In genomic region chr1:42966688-42967609, GRCh38 we compare ENCODE assay signal across 8 cellular contexts. TPM values are rescaled to one million over a fixed set of nuclear protein-coding genes. Genes with fewer than 3 reads are reported as not detected.
DNase-seq lines count a peak whose midpoint lies in the region; ATAC-seq and TF ChIP-seq lines count a peak whose summit lies in the region.

No MANE protein-coding gene starts in this region.

- H3K79me2 ChIP-seq in ACC112 (ENCODE audit: control insufficient read depth, insufficient read depth, low read length, unreplicated experiment): no peaks in the 10 kb centered on the region

- H3K4me3 ChIP-seq in ACC112 (ENCODE audit: low read depth, low read length) (no peak overlapping the region), HEK293 (ENCODE audit: low read depth, low read length) (no peak overlapping the region), prostate gland (no peak overlapping the region)

- H3K27ac ChIP-seq in ACC112 (ENCODE audit: low read depth, low read length): peak overlapping the region; percentile 36; the same call in 1 of the 2 replicates
- no peak overlapping the region for H3K27ac ChIP-seq in HEK293 (ENCODE audit: extremely low read depth, low read depth, low read length)
- H3K27ac ChIP-seq in epithelial cell of prostate: peak overlapping the region; percentile 93
- no peak overlapping the region for H3K27ac ChIP-seq in prostate gland

- H3K9me3 ChIP-seq in HEK293 (ENCODE audit: control insufficient read depth, insufficient read depth, low read depth, low read length): no peaks in the 10 kb centered on the region
- H3K9me3 ChIP-seq in prostate gland: no peaks in the 10 kb centered on the region

- ATAC-seq in Right ventricle myocardium superior (ENCODE audit: poor library complexity) (no peak), HG02970 (IDR thresholded peaks at IDR 0.05; ENCODE audit: low FRiP score, unreplicated experiment) (no peak)

- POLR2A ChIA-PET in HEK293 (lab: Yijun Ruan, JAX): interaction anchor here (0.7 kb wide), 2 partner anchors 8 to 19 kb away, joined by 4 read pairs; no protein-coding TSS in a partner anchor

- no peaks in the 10 kb centered on the region for H3K27me3 ChIP-seq in ACC112 (ENCODE audit: insufficient read depth, low read length)
- H3K27me3 ChIP-seq in prostate gland (replicated peaks; ENCODE audit: insufficient read depth): no peaks in the 10 kb centered on the region

- 48% methylated on average over 10 of the region's 10 CpGs for WGBS in prostate gland

- peaks cover 29% of the 10 kb centered on the region for H3K4me1 ChIP-seq in ACC112 (ENCODE audit: control insufficient read depth, insufficient read depth, low read length, unreplicated experiment)
- peaks cover 6% of the 10 kb centered on the region; the same call in 1 of the 2 replicates for H3K4me1 ChIP-seq in HEK293 (ENCODE audit: control insufficient read depth, insufficient read depth, low read length)
- no peaks in the 10 kb centered on the region for H3K4me1 ChIP-seq in prostate gland (replicated peaks)

- TF ChIP-seq POLR2A in prostate gland (IDR thresholded peaks at IDR 0.05): peak; percentile 50

- CTCF ChIA-PET in HEK293 (lab: Yijun Ruan, JAX): interaction anchor here (0.7 to 1.2 kb wide), 2 partner anchors 45 to 110 kb away, joined by 3 to 5 read pairs; no protein-coding TSS in a partner anchor

- intact Hi-C loops in prostate gland (cut with DNase I): no loop called here
- intact Hi-C loops in Right ventricle myocardium superior (cut with DNase I): no loop called here

- H3K36me3 ChIP-seq in ACC112 (ENCODE audit: insufficient read depth, low read length): no peaks in the 10 kb centered on the region
- H3K36me3 ChIP-seq in HEK293 (ENCODE audit: control insufficient read depth in 2 of 2, insufficient read depth in 1 of 2, low read length in 2 of 2): no peaks in the 10 kb centered on the region
- no peaks in the 10 kb centered on the region for H3K36me3 ChIP-seq in prostate gland

- DNase-seq in NOMO-1 (lab: John Stamatoyannopoulos, UW; ENCODE audit: unreplicated experiment in 2 of 2) (peak; percentile 53 to 61), epithelial cell of prostate (ENCODE audit: low read depth, low spot score) (peak; percentile 95), prostate gland (ENCODE audit: low spot score) (peak; percentile 81), Right ventricle myocardium superior (no peak), NCI-H524 treated with DMSO at 0.1 percent for 48 hours (lab: John Stamatoyannopoulos, UW) (no peak)

- no peak for TF ChIP-seq CTCF in HEK293 (tag by site-specific recombination; IDR thresholded peaks at IDR 0.05)
- TF ChIP-seq CTCF in prostate gland (IDR thresholded peaks at IDR 0.05): no peak

- H2AFZ ChIP-seq in ACC112 (ENCODE audit: low read length, unreplicated experiment): no peak overlapping the region

TF ChIP-seq in HEK293, 187 proteins besides CTCF, POLR2A, EP300 and RAD21:
- no peak for TF ChIP-seq ZNF23 (tag by site-specific recombination; IDR thresholded peaks at IDR 0.05; ENCODE audit: borderline replicate concordance)
- TF ChIP-seq ZNF692 (tag by site-specific recombination; IDR thresholded peaks at IDR 0.05): 0 out of 2 replicates have a peak, but pooled peaks have one; percentile 19
- peak; percentile 58 for TF ChIP-seq ZNF366 (tag by site-specific recombination; conservative IDR thresholded peaks at IDR 0.05)
- TF ChIP-seq KLF7 (tag by site-specific recombination; IDR thresholded peaks at IDR 0.05; ENCODE audit: borderline replicate concordance): no peak
- 0 out of 2 replicates have a peak, but pooled peaks have one; percentile 20 for TF ChIP-seq ZXDB (tag by site-specific recombination; IDR thresholded peaks at IDR 0.05)
- peak; percentile 87 for TF ChIP-seq PRDM1 (tag by site-specific recombination; IDR thresholded peaks at IDR 0.05)
- TF ChIP-seq AEBP2 (tag by site-specific recombination; IDR thresholded peaks at IDR 0.05; ENCODE audit: borderline replicate concordance): no peak
- TF ChIP-seq ZNF391 (tag by site-specific recombination; IDR thresholded peaks at IDR 0.05; ENCODE audit: borderline replicate concordance, low read depth): no peak
- TF ChIP-seq SP3 (tag by site-specific recombination; IDR thresholded peaks at IDR 0.05): 0 out of 2 replicates have a peak, but pooled peaks have one; percentile 21
- peak; percentile 95 for TF ChIP-seq HIC1 (tag by site-specific recombination; IDR thresholded peaks at IDR 0.05)
- TF ChIP-seq ZNF660 (tag by site-specific recombination; IDR thresholded peaks at IDR 0.05): peak; percentile 36; the same call in 1 of the 2 replicates
- peak; percentile 33 for TF ChIP-seq ZNF335 (tag by site-specific recombination; conservative IDR thresholded peaks at IDR 0.05)
- peak; percentile 54 for TF ChIP-seq ZNF121 (tag by site-specific recombination; IDR thresholded peaks at IDR 0.05)
- TF ChIP-seq SP7 (tag by site-specific recombination; IDR thresholded peaks at IDR 0.05): 0 out of 2 replicates have a peak, but pooled peaks have one; percentile 27
- TF ChIP-seq GLIS1 (tag by site-specific recombination; IDR thresholded peaks at IDR 0.05): 0 out of 2 replicates have a peak, but pooled peaks have one; percentile 10
- TF ChIP-seq FEZF1 (tag by site-specific recombination; IDR thresholded peaks at IDR 0.05): peak; percentile 51
- TF ChIP-seq GLIS2 (tag by site-specific recombination; IDR thresholded peaks at IDR 0.05): peak; percentile 45
- peak; percentile 78 for TF ChIP-seq ZEB2 (tag by site-specific recombination; IDR thresholded peaks at IDR 0.05)

RNA-seq across cellular contexts. Expression of gene SLC2A1, which starts 8.3 kb away (rescaled TPM):
- total RNA-seq in prostate gland (100 to 1,000 TPM in 1 of 2 donors, 10 to 100 TPM in 1; 83.9 to 159 TPM), Right ventricle myocardium superior (41.2 TPM)

Comparison
In these comparisons a context has a peak if more than half of its experiments do, and no peak if none do; other contexts are left out.
1. H3K27ac ChIP-seq: peak in ACC112 (single experiment) and epithelial cell of prostate (single experiment); none in HEK293 (single experiment) and prostate gland (0 of 2).
2. DNase-seq: peak in NOMO-1 (2 of 2), epithelial cell of prostate (single experiment) and prostate gland (single experiment); none in Right ventricle myocardium superior (single experiment) and NCI-H524 treated with DMSO at 0.1 percent for 48 hours (single experiment).